In the genomic region with DNA sequence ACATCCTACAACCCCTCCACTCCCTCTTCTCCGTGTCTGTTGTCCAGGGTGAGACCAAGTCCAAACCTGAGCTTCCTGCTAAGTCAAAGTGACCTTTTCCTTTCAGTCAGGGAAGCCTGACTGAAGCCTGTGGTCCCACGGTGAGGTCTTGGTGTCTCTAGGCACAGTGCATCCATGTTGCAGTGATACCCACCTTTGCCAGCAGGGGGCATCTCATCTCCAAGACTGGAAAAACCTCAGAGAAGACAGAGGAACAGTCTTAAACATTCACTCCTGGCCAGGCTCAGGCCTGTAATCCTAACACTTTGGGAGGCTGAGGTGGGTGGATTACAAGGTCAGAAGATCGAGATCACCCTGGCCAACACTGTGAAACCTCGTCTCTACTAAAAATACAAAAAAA, we compare ENCODE assay signal across 9 cellular contexts. TPM values are rescaled to one million over a fixed set of nuclear protein-coding genes. Genes with fewer than 3 reads are reported as not detected.
DNase-seq lines count a peak whose midpoint lies in the region; TF ChIP-seq lines count a peak whose summit lies in the region.
"Not testable (repeated sequence)": the region's sequence is repeated elsewhere in the genome, so short reads cannot be mapped to it uniquely, and the experiment has no call there.
"Had no signal": no experiment of that assay in that cellular context is flagged by ENCODE, and none has a peak within 500 bp of the region (broad histone marks: within the 10 kb centered on the region; RNA-seq: fewer than 3 reads in every experiment).

No MANE protein-coding gene starts in this region.

- H3K27me3 Mint-ChIP-seq in neural progenitor cell (ENCODE audit: insufficient read depth, low read depth) = not testable (repeated sequence)

- H3K79me2 ChIP-seq in neural progenitor cell (ENCODE audit: low read depth) = not testable (repeated sequence)

- not testable (repeated sequence) for H3K36me3 Mint-ChIP-seq in neural progenitor cell

- in situ Hi-C loops in G401 (cut with HindIII; ENCODE audit: low sequenced_read_pairs) = not testable (repeated sequence)
- in situ Hi-C loops in transverse colon (cut with MboI; ENCODE audit: low pct_ligation_motif_present in 1 of 4, low pct_unique_long_range_greater_than_20kb in 1 of 4, low sequenced_read_pairs in 3 of 4) = loop anchor here in 1 of 4 donors (25.0 kb wide), 1 partner anchor 108 kb away; no protein-coding TSS in a partner anchor

- TF ChIP-seq CTCF in HFF-Myc (IDR thresholded peaks at IDR 0.05; ENCODE audit: low read depth, low read length, missing control alignments) (peak; percentile 43), WI38 (IDR thresholded peaks at IDR 0.05; ENCODE audit: low read depth, low read length) (peak; percentile 64), ascending aorta (IDR thresholded peaks at IDR 0.05) (peak in 2 of 3 experiments; percentile 30 to 41), neural progenitor cell (IDR thresholded peaks at IDR 0.05) (peak; percentile 55), transverse colon (IDR thresholded peaks at IDR 0.05) (peak in 4 of 5 experiments; percentile 35 to 41 (median 38))

- not testable (repeated sequence) for TF ChIP-seq EP300 in transverse colon (IDR thresholded peaks at IDR 0.05; ENCODE audit: low read depth)

- H3K4me3 ChIP-seq in HFF-Myc (replicated peaks; ENCODE audit: low read depth, low read length); WI38 (ENCODE audit: low read depth, low read length); ascending aorta; neural progenitor cell; transverse colon: not testable (repeated sequence)

- H3K4me1 ChIP-seq in ascending aorta, neural progenitor cell, transverse colon: not testable (repeated sequence)

- not testable (repeated sequence) for H4K20me1 ChIP-seq in neural progenitor cell (ENCODE audit: low read depth)

- not testable (repeated sequence) for H3F3A ChIP-seq in neural progenitor cell (ENCODE audit: low read depth)

- not testable (repeated sequence) for H3K4me1 Mint-ChIP-seq in neural progenitor cell

- not testable (repeated sequence) for H3K9me3 Mint-ChIP-seq in neural progenitor cell

- H3K27ac ChIP-seq in ascending aorta, neural progenitor cell, transverse colon: not testable (repeated sequence)

- H3K36me3 ChIP-seq in ascending aorta, neural progenitor cell, transverse colon: not testable (repeated sequence)

- intact Hi-C loops in ascending aorta (cut with DNase I); head of caudate nucleus (cut with DNase I); transverse colon (cut with DNase I; ENCODE audit: low total_unique reads): not testable (repeated sequence)

- not testable (repeated sequence) for H3K4me2 ChIP-seq in neural progenitor cell

- H3K9ac ChIP-seq in neural progenitor cell = not testable (repeated sequence)

- TF ChIP-seq POLR2A in transverse colon (IDR thresholded peaks at IDR 0.05) = not testable (repeated sequence)

- not testable (repeated sequence) for H3K9me3 ChIP-seq in ascending aorta; neural progenitor cell (ENCODE audit: low read depth); transverse colon

- not testable (repeated sequence) for H2AFZ ChIP-seq in neural progenitor cell (replicated peaks)

- DNase-seq in G401 (ENCODE audit: low spot score) (peak; percentile 1), NCI-H2081 (lab: John Stamatoyannopoulos, UW) (peak; percentile 3 to 4), head of caudate nucleus (peak in 35 of 42 donors; percentile 4 to 63 (median 35)), neural progenitor cell (ENCODE audit: low spot score) (peak; percentile 40), transverse colon (peak; percentile 59)
- DNase-seq in HFF-Myc (ENCODE audit: extremely low read depth, low read depth); ascending aorta (ENCODE audit: low spot score in 2 of 2): not testable (repeated sequence)

- not testable (repeated sequence) for H3K27ac Mint-ChIP-seq in neural progenitor cell

- H3K27me3 ChIP-seq in ascending aorta, neural progenitor cell, transverse colon: not testable (repeated sequence)

- 14% methylated on average over 4 of the region's 4 CpGs; no CpG with 5 or more reads in 1 of the 2 donors for WGBS in transverse colon (ENCODE audit: low coverage in 1 of 2), 2 donors

- not testable (repeated sequence) for H3K4me3 Mint-ChIP-seq in neural progenitor cell

RNA-seq across cellular contexts. Expression of a gene that starts 23.4 kb away (rescaled TPM):
- total RNA-seq in G401 (2014; rRNA removed; shearing (Covaris generic)) = not detected in 2 replicates
- total RNA-seq in ascending aorta (not detected), neural progenitor cell (ENCODE audit: low replicate concordance) (not detected in 2 replicates), transverse colon (not detected)
- total RNA-seq: skeletal muscle tissue had no signal
